Comparison of ENCODE assay signal across 8 cellular contexts in the genomic region with DNA sequence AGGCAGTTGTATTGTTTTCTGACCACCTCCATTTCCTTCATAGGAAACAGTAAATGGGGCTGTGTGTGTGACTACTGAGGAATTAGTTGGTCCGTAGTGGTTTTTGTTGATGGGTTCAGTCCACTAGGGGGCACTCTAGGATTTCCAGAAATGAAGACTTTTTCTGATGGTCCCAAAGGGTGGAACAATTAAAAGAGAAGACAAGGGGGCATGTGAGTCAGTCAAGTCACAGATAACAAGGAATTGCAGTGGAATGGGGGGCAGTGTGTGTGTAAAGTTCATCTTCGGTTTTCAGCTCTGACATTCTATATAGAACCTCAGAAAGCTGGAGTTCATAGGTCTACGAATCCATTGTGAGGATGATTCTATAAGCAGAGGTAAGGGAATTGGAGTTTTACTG.
A peak's percentile ranks its signal among the peaks of the same experiment; 100 is the strongest.
DNase-seq lines count a peak whose midpoint lies in the region; ATAC-seq, FAIRE-seq and TF ChIP-seq lines count a peak whose summit lies in the region.

No MANE protein-coding gene starts in this region.

- H3K4me3 ChIP-seq in upper lobe of left lung (no peak overlapping the region), mesenchymal stem cell (ENCODE audit: insufficient read depth in 1 of 2, low read depth in 1 of 2, low read length in 2 of 2) (no peak overlapping the region)

- H4K8ac ChIP-seq in mesenchymal stem cell (ENCODE audit: low read length): no peak overlapping the region

- H3K23ac ChIP-seq in mesenchymal stem cell (ENCODE audit: low read length in 2 of 2): no peak overlapping the region

- H2BK12ac ChIP-seq in mesenchymal stem cell (ENCODE audit: low read length in 2 of 2): no peak overlapping the region

- no peak overlapping the region for H2AFZ ChIP-seq in mesenchymal stem cell (ENCODE audit: low read depth, low read length)

- H2BK120ac ChIP-seq in mesenchymal stem cell (ENCODE audit: low read depth, low read length): no peak overlapping the region

- no peak overlapping the region for H2BK15ac ChIP-seq in mesenchymal stem cell (ENCODE audit: low read depth, poor library complexity, severe bottlenecking)

- peak in 1 of 6 experiments; percentile 18 for TF ChIP-seq CTCF in upper lobe of left lung (IDR thresholded peaks at IDR 0.05)

- H3K4me1 ChIP-seq in upper lobe of left lung: no peaks in the 10 kb centered on the region
- no peaks in the 10 kb centered on the region for H3K4me1 ChIP-seq in mesenchymal stem cell (ENCODE audit: control insufficient read depth, insufficient read depth, low read depth, low read length)

- H3K14ac ChIP-seq in mesenchymal stem cell (ENCODE audit: low read length in 2 of 2): no peak overlapping the region

- H3K27ac ChIP-seq in upper lobe of left lung (no peak overlapping the region), mesenchymal stem cell (ENCODE audit: low read length, poor library complexity, severe bottlenecking) (no peak overlapping the region)

- ATAC-seq in upper lobe of left lung (ENCODE audit: low FRiP score in 2 of 2): no peak

- no peak for FAIRE-seq in RCC 7860 (lab: Jason Lieb, UNC)

- H3K9me3 ChIP-seq in upper lobe of left lung: no peaks in the 10 kb centered on the region
- no peaks in the 10 kb centered on the region for H3K9me3 ChIP-seq in mesenchymal stem cell (ENCODE audit: control insufficient read depth, low read length)

- no peak overlapping the region for H3K18ac ChIP-seq in mesenchymal stem cell (ENCODE audit: low read depth in 1 of 2, low read length in 2 of 2)

- no peak overlapping the region for H3K4ac ChIP-seq in mesenchymal stem cell (ENCODE audit: low read depth in 1 of 2, low read length in 2 of 2)

- H4K91ac ChIP-seq in mesenchymal stem cell (ENCODE audit: low read length): no peak overlapping the region

- no peak overlapping the region for H3K4me2 ChIP-seq in mesenchymal stem cell (ENCODE audit: low read length, poor library complexity, severe bottlenecking)

- peak in 5 of 6 experiments; percentile 6 to 60 (median 17) for DNase-seq in stimulated activated naive CD4-positive, alpha-beta T cell (lab: John Stamatoyannopoulos, UW)
- DNase-seq in stimulated activated naive CD4-positive, alpha-beta T cell treated with Interleukin-2 at 50 U/mL for 16 hours (lab: John Stamatoyannopoulos, UW): no peak
- DNase-seq in SW480 (ENCODE audit: low spot score): peak; percentile 5
- peak; percentile 50 to 73 for DNase-seq in erythroblast (lab: John Stamatoyannopoulos, UW)
- DNase-seq in RCC 7860 (ENCODE audit: low spot score): no peak
- no peak for DNase-seq in putamen (ENCODE audit: low spot score)
- DNase-seq in upper lobe of left lung: no peak
- no peak for DNase-seq in mesenchymal stem cell

- 68 to 71% methylated on average over 3 of the region's 3 CpGs for WGBS in upper lobe of left lung, 2 donors
- WGBS in mesenchymal stem cell: 46% methylated on average over 2 of the region's 3 CpGs

- no peaks in the 10 kb centered on the region for H3K36me3 ChIP-seq in upper lobe of left lung
- H3K36me3 ChIP-seq in mesenchymal stem cell (ENCODE audit: control insufficient read depth in 1 of 2, insufficient read depth in 2 of 2, low read depth in 1 of 2, low read length in 2 of 2): no peaks in the 10 kb centered on the region

- no peak overlapping the region for H2AK5ac ChIP-seq in mesenchymal stem cell (ENCODE audit: low read length, severe bottlenecking)

- H2BK5ac ChIP-seq in mesenchymal stem cell (ENCODE audit: low read depth, low read length, poor library complexity, severe bottlenecking): no peak overlapping the region

- no peak for TF ChIP-seq POLR2A in erythroblast (IDR thresholded peaks at IDR 0.05; ENCODE audit: low read length)
- no peak for TF ChIP-seq POLR2A in upper lobe of left lung (IDR thresholded peaks at IDR 0.05)

- H3K79me1 ChIP-seq in mesenchymal stem cell (replicated peaks; ENCODE audit: low read length, poor library complexity, severe bottlenecking): no peaks in the 10 kb centered on the region

- H3K27me3 ChIP-seq in upper lobe of left lung: no peaks in the 10 kb centered on the region
- H3K27me3 ChIP-seq in mesenchymal stem cell (ENCODE audit: control insufficient read depth in 1 of 2, insufficient read depth in 1 of 2, low read length in 2 of 2): peaks cover 0 to 19% of the 10 kb centered on the region in 2 experiments

- H3K9ac ChIP-seq in mesenchymal stem cell (ENCODE audit: low read length): no peak overlapping the region

- no peak for TF ChIP-seq EP300 in upper lobe of left lung (IDR thresholded peaks at IDR 0.05)

Comparison
In these comparisons a context has a peak if more than half of its experiments do, and no peak if none do; other contexts are left out.
1. DNase-seq: peak in stimulated activated naive CD4-positive, alpha-beta T cell (5 of 6), SW480 (single experiment) and erythroblast (2 of 2); none in stimulated activated naive CD4-positive, alpha-beta T cell treated with Interleukin-2 at 50 U/mL for 16 hours (single experiment), RCC 7860 (single experiment), putamen (single experiment), upper lobe of left lung (0 of 2) and mesenchymal stem cell (single experiment).